Comparison of ENCODE assay signal across 8 cellular contexts in the genomic region with DNA sequence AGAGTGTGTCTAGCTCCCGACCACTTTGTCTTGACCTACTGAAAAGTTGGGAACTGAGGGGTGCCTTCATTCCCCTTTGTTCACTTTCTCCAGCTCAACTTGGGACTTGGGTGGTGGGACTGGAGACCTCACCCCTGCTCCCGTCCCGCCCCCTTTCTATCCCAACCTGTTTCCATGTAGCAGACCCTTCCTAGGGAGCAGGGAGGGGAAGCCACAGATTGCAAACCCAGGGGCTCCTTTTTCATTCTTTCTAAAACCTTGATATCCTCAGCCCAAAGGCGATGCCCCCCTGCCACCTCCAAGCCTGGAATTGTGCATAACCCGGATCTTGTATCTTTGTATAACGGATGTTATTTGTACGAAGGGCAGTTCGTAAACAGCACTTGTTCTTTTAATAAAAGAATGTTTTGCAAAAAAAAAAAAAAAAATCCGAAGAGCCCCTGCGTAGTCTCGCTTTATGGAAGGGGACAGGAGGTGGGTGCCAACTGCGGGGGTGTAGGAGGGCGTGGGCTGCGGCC. TPM values are rescaled to one million over a fixed set of nuclear protein-coding genes. Genes with fewer than 3 reads are reported as not detected.
DNase-seq lines count a peak whose midpoint lies in the region; ATAC-seq and TF ChIP-seq lines count a peak whose summit lies in the region.

No MANE protein-coding gene starts in this region.

- peak overlapping the region; percentile 87 to 90 for H3K27ac Mint-ChIP-seq in T-cell

- H3K27me3 Mint-ChIP-seq in T-cell, result no peaks in the 10 kb centered on the region

- POLR2A ChIA-PET in T-cell (lab: Charles Lee), result no interaction called here

- intact Hi-C loops in gastrocnemius medialis (cut with DNase I; ENCODE audit: low total_unique reads), result no loop called here

- in situ Hi-C loops in gastrocnemius medialis (cut with MboI; ENCODE audit: low sequenced_read_pairs in 4 of 4), result no loop called here

- DNase-seq in GM12864 (ENCODE audit: low read depth) (no peak), T-cell (no peak), fibroblast of the aortic adventitia (ENCODE audit: low read depth) (no peak), gastrocnemius medialis (no peak), amygdala (lab: John Stamatoyannopoulos, UW) (no peak), NCI-H187 treated with DMSO at 0.1 percent for 48 hours (lab: John Stamatoyannopoulos, UW) (no peak), RKO (ENCODE audit: low spot score) (no peak), NCI-H1436 (lab: John Stamatoyannopoulos, UW) (no peak)

- CTCF ChIA-PET in T-cell (lab: Charles Lee), result interaction anchor here (0.5 to 1.0 kb wide), 3 partner anchors 22 to 504 kb away, joined by 3 to 5 read pairs (median 4); no protein-coding TSS in a partner anchor

- H3K27ac ChIP-seq in gastrocnemius medialis, result peak overlapping the region; percentile 72 to 92 (median 89)

- H3K36me3 Mint-ChIP-seq in T-cell, result no peaks in the 10 kb centered on the region

- no peaks in the 10 kb centered on the region for H3K9me3 ChIP-seq in gastrocnemius medialis

- H3K9me3 Mint-ChIP-seq in T-cell, result no peaks in the 10 kb centered on the region

- peaks cover 77 to 88% (median 83%) of the 10 kb centered on the region in 3 donors for H3K4me1 Mint-ChIP-seq in T-cell

- peak overlapping the region; percentile 59 for H3K4me3 ChIP-seq in GM12864 (ENCODE audit: low read depth, low read length)
- H3K4me3 ChIP-seq in fibroblast of the aortic adventitia (ENCODE audit: low read depth, low read length), result peak overlapping the region; percentile 88
- H3K4me3 ChIP-seq in gastrocnemius medialis, result peak overlapping the region; percentile 53 to 80 (median 70)

- TF ChIP-seq POLR2A in gastrocnemius medialis (IDR thresholded peaks at IDR 0.05), result no peak

- no peaks in the 10 kb centered on the region for H3K27me3 ChIP-seq in gastrocnemius medialis

- TF ChIP-seq CTCF in GM12864 (IDR thresholded peaks at IDR 0.05; ENCODE audit: low read depth, low read length, missing control alignments) (no peak), fibroblast of the aortic adventitia (IDR thresholded peaks at IDR 0.05; ENCODE audit: insufficient read depth, low read length) (no peak), gastrocnemius medialis (IDR thresholded peaks at IDR 0.05 in 4 of 5, conservative IDR thresholded peaks at IDR 0.05 in 1 of 5) (no peak)

- peaks cover 0 to 20% of the 10 kb centered on the region in 2 donors for H3K36me3 ChIP-seq in gastrocnemius medialis

- H3K4me1 ChIP-seq in gastrocnemius medialis, result peaks cover 20 to 22% of the 10 kb centered on the region in 2 donors

- H3K4me3 Mint-ChIP-seq in T-cell, result peak overlapping the region; percentile 56 to 70 (median 64)

- ATAC-seq in T-cell (replicated peaks in 1 of 4) (no peak), gastrocnemius medialis (no peak)

RNA-seq across cellular contexts. Expression of gene CISD3, which starts 0.7 kb away (rescaled TPM):
- total RNA-seq in T-cell (10 to 100 TPM; 10.7 to 21.5 (median 17.7) TPM), fibroblast of the aortic adventitia (ENCODE audit: low replicate concordance) (3.4 and 6.5 TPM in 2 replicates), gastrocnemius medialis (10 to 100 TPM; 10.0 to 25.8 (median 13.3) TPM)

RNA-seq across cellular contexts. Expression of gene PCGF2, which starts 18.7 kb away (rescaled TPM):
- total RNA-seq in T-cell (under 1 TPM in 3 of 5 donors, not detected in 2; 0.28 to 0.69 (median 0.53) TPM), fibroblast of the aortic adventitia (ENCODE audit: low replicate concordance) (2.9 and 4.8 TPM in 2 replicates), gastrocnemius medialis (1 to 10 TPM; 1.3 to 4.0 (median 1.6) TPM)

RNA-seq across cellular contexts. Expression of gene PSMB3, which starts 23.1 kb away (rescaled TPM):
- 100 to 1,000 TPM in 3 of 5 donors, 10 to 100 TPM in 2; 81.2 to 116 (median 104) TPM for total RNA-seq in T-cell
- total RNA-seq in fibroblast of the aortic adventitia (ENCODE audit: low replicate concordance), result 78.7 and 293 TPM in 2 replicates
- 100 to 1,000 TPM; 211 to 334 (median 280) TPM for total RNA-seq in gastrocnemius medialis

RNA-seq across cellular contexts. Expression of gene MLLT6, which starts 24.4 kb away (rescaled TPM):
- total RNA-seq in T-cell, result 100 to 1,000 TPM; 412 to 506 (median 480) TPM
- 19.1 and 38.7 TPM in 2 replicates for total RNA-seq in fibroblast of the aortic adventitia (ENCODE audit: low replicate concordance)
- 10 to 100 TPM; 48.2 to 76.8 (median 56.3) TPM for total RNA-seq in gastrocnemius medialis

RNA-seq across cellular contexts. Expression of gene EPOP, which starts 54.7 kb away (rescaled TPM):
- total RNA-seq in T-cell (1 to 10 TPM in 1 of 5 donors, under 1 TPM in 4; 0.68 to 1.6 (median 0.90) TPM), fibroblast of the aortic adventitia (ENCODE audit: low replicate concordance) (0.99 and 5.0 TPM in 2 replicates), gastrocnemius medialis (1 to 10 TPM in 1 of 4 donors, under 1 TPM in 2, not detected in 1; 0.29 to 1.2 (median 0.75) TPM)
